ENCODE assay signal across 8 cellular contexts in genomic region chr20:3820048-3820900, GRCh38. TPM values are rescaled to one million over a fixed set of nuclear protein-coding genes. Genes with fewer than 3 reads are reported as not detected.
A peak's percentile ranks its signal among the peaks of the same experiment; 100 is the strongest.
DNase-seq lines count a peak whose midpoint lies in the region; ATAC-seq, FAIRE-seq and TF ChIP-seq lines count a peak whose summit lies in the region.

Gene AP5S1 (plus strand): TSS chr20:3820547. CDS start chr20:3822118, 1,571 bp downstream.

- TF ChIP-seq POLR2A in adrenal gland (IDR thresholded peaks at IDR 0.05), result peak in 1 of 2 donors; percentile 59
- TF ChIP-seq POLR2A in prostate gland (IDR thresholded peaks at IDR 0.05), result peak; percentile 29

- no peaks in the 10 kb centered on the region for H3K9me3 ChIP-seq in adrenal gland (replicated peaks in 1 of 3)
- H3K9me3 ChIP-seq in prostate gland, result no peaks in the 10 kb centered on the region

- TF ChIP-seq CTCF in GM13976 (IDR thresholded peaks at IDR 0.05; ENCODE audit: borderline replicate concordance, control extremely low read depth, extremely low read depth, insufficient read depth, missing control alignments), result peak; percentile 88
- peak; percentile 85 to 100 (median 98) for TF ChIP-seq CTCF in adrenal gland (IDR thresholded peaks at IDR 0.05)
- peak; percentile 98 to 100 (median 100) for TF ChIP-seq CTCF in prostate gland (IDR thresholded peaks at IDR 0.05)

- peaks cover 0 to 30% of the 10 kb centered on the region in 2 donors for H3K36me3 ChIP-seq in adrenal gland (replicated peaks in 1 of 2)
- H3K36me3 ChIP-seq in prostate gland, result peaks cover 0 to 6% of the 10 kb centered on the region in 2 donors

- ATAC-seq in HG02870 (IDR thresholded peaks at IDR 0.05; ENCODE audit: unreplicated experiment) (peak; percentile 75), left cardiac atrium (peak; percentile 93 to 94)

- FAIRE-seq in urothelium cell line (lab: Jason Lieb, UNC), result peak; percentile 59

- peak; percentile 94 for DNase-seq in GM13976 (ENCODE audit: low spot score)
- peak; percentile 96 for DNase-seq in NCI-H146 (lab: John Stamatoyannopoulos, UW)
- DNase-seq in T-helper 1 cell, result peak; percentile 82 to 94 (median 88)
- DNase-seq in adrenal gland, result peak; percentile 97 to 99 (median 98)
- DNase-seq in left cardiac atrium, result peak; percentile 98
- peak; percentile 97 for DNase-seq in prostate gland (ENCODE audit: low spot score)
- peak; percentile 92 for DNase-seq in urothelium cell line (ENCODE audit: low spot score)

- WGBS in adrenal gland, 4 donors, result 0 to 1% (median 0%) methylated on average over 29 to 96 of the region's 96 CpGs
- under 1% methylated on average over 83 of the region's 96 CpGs for WGBS in prostate gland

- H3K4me3 ChIP-seq in adrenal gland (peak within 1 kb of the TSS; percentile 43 to 92 (median 86)), prostate gland (peak within 1 kb of the TSS; percentile 59 to 63)

- H3K27me3 ChIP-seq in adrenal gland (no peaks in the 10 kb centered on the region), prostate gland (replicated peaks; ENCODE audit: insufficient read depth) (no peaks in the 10 kb centered on the region)

- H3K27ac ChIP-seq in adrenal gland, result peak within 1 kb of the TSS; percentile 82 to 100 (median 99)
- H3K27ac ChIP-seq in prostate gland, result peak within 1 kb of the TSS; percentile 99

- H3K4me1 ChIP-seq in adrenal gland (replicated peaks in 1 of 2), result peaks cover 4 to 18% of the 10 kb centered on the region in 2 donors
- no peaks in the 10 kb centered on the region for H3K4me1 ChIP-seq in prostate gland (replicated peaks)

- in situ Hi-C loops in GM13976 (cut with MboI; ENCODE audit: low sequenced_read_pairs, unreplicated experiment), result no loop called here

- intact Hi-C loops in adrenal gland (cut with DNase I) (no loop called here), left cardiac atrium (cut with DNase I) (loop anchor here (1.0 to 5.0 kb wide), 2 partner anchors 34 to 38 kb away; partner anchors contain the start of genes CENPB (in 1 of the 2) and SPEF1 (in 1 of the 2)), prostate gland (cut with DNase I) (loop anchor here (1.0 to 2.0 kb wide), 2 partner anchors 27 to 34 kb away; partner anchors contain the start of genes CENPB and MAVS)

RNA-seq across cellular contexts. Expression of gene AP5S1, which starts in this region (rescaled TPM):
- total RNA-seq in adrenal gland (10 to 100 TPM; 21.2 to 50.3 (median 27.3) TPM), left cardiac atrium (10 to 100 TPM; 11.8 to 14.7 TPM), prostate gland (10 to 100 TPM; 21.1 to 28.0 TPM)
- polyA plus RNA-seq in adrenal gland, result 10 to 100 TPM in 2 of 3 donors, 1 to 10 TPM in 1; 9.6 to 10.5 (median 10.2) TPM

Comparison
In these comparisons a context has a peak if more than half of its experiments do, and no peak if none do; other contexts are left out.
1. Peak in every context shown above with its lines: DNase-seq, ATAC-seq, H3K4me3 ChIP-seq and H3K27ac ChIP-seq.
2. intact Hi-C loops: an anchor here in left cardiac atrium (1.0 to 5.0 kb wide) and prostate gland (1.0 to 2.0 kb wide); none called in adrenal gland.